Comparison of ENCODE assay signal across 8 cellular contexts in genomic region chr15:77976760-77977525, GRCh38.
DNase-seq lines count a peak whose midpoint lies in the region; ATAC-seq, FAIRE-seq and TF ChIP-seq lines count a peak whose summit lies in the region.
"Not testable (repeated sequence)": the region's sequence is repeated elsewhere in the genome, so short reads cannot be mapped to it uniquely, and the experiment has no call there.

No MANE protein-coding gene starts in this region.

- in situ Hi-C loops in K562 (cut with MboI), result loop anchor here (5.0 kb wide), 1 partner anchor 800 kb away; no protein-coding TSS in a partner anchor

- not testable (repeated sequence) for ATAC-seq in RWPE2 (ENCODE audit: low read depth); left lobe of liver; lower lobe of right lung
- ATAC-seq in K562, result peak; percentile 12; the same call in 2 of the 3 replicates
- peak; percentile 39 for ATAC-seq in stimulated activated naive CD8-positive, alpha-beta T cell treated with anti-CD3 and anti-CD28 coated beads, Interleukin-15, amount 100 ng/mL, for 72 hours

- not testable (repeated sequence) for H2AFZ ChIP-seq in K562 (ENCODE audit: low read depth, low read length)

- CTCF ChIA-PET in K562 (lab: Yijun Ruan, JAX; ENCODE audit: low intra/inter-chr PET ratio), result not testable (repeated sequence)

- H3K27me3 Mint-ChIP-seq in osteocyte (ENCODE audit: unreplicated experiment); stimulated activated naive CD8-positive, alpha-beta T cell treated with anti-CD3 and anti-CD28 coated beads, Interleukin-15, amount 100 ng/mL, for 72 hours: not testable (repeated sequence)

- H3K9ac ChIP-seq in K562 (ENCODE audit: insufficient read depth in 1 of 2, low read depth in 2 of 2, low read length in 2 of 2), result not testable (repeated sequence)

- 12% methylated on average over 17 of the region's 26 CpGs for WGBS in K562 (ENCODE audit: insufficient coverage, low coverage, missing lambda C conversion rate)

- H3K9me1 ChIP-seq in K562 (ENCODE audit: control insufficient read depth, insufficient read depth, low read length), result not testable (repeated sequence)

- TF ChIP-seq POLR2A in K562 (conservative IDR thresholded peaks at IDR 0.05), result not testable (repeated sequence)

- not testable (repeated sequence) for TF ChIP-seq RAD21 in K562 (CRISPR knock-in tag; conservative IDR thresholded peaks at IDR 0.05 in 1 of 2, IDR thresholded peaks at IDR 0.05 in 1 of 2)

- not testable (repeated sequence) for TF ChIP-seq CTCF in RWPE2 (IDR thresholded peaks at IDR 0.05; ENCODE audit: poor library complexity, severe bottlenecking); K562 (IDR thresholded peaks at IDR 0.05 in 2 of 3, conservative IDR thresholded peaks at IDR 0.05 in 1 of 3; ENCODE audit: insufficient read depth in 2 of 3, low read depth in 1 of 3, low read length in 3 of 3); lower lobe of right lung (IDR thresholded peaks at IDR 0.05); osteocyte (IDR thresholded peaks at IDR 0.05)

- not testable (repeated sequence) for H3K4me3 Mint-ChIP-seq in osteocyte (ENCODE audit: unreplicated experiment); stimulated activated naive CD8-positive, alpha-beta T cell treated with anti-CD3 and anti-CD28 coated beads, Interleukin-15, amount 100 ng/mL, for 72 hours

- H3K36me3 ChIP-seq in H7 (replicated peaks; ENCODE audit: control insufficient read depth, insufficient read depth, low read length); RWPE2 (ENCODE audit: low read depth); K562 (ENCODE audit: control insufficient read depth, insufficient read depth, low read length); lower lobe of right lung: not testable (repeated sequence)

- not testable (repeated sequence) for H3K27ac Mint-ChIP-seq in osteocyte (ENCODE audit: unreplicated experiment); stimulated activated naive CD8-positive, alpha-beta T cell treated with anti-CD3 and anti-CD28 coated beads, Interleukin-15, amount 100 ng/mL, for 72 hours

- H4K20me1 ChIP-seq in K562 (replicated peaks; ENCODE audit: control insufficient read depth, insufficient read depth, low read length), result not testable (repeated sequence)

- not testable (repeated sequence) for H3K4me1 ChIP-seq in RWPE2 (ENCODE audit: insufficient read depth, poor library complexity, severe bottlenecking); lower lobe of right lung
- peaks cover 0 to 18% of the 10 kb centered on the region in 2 experiments; a peak in 2 of 5 replicates for H3K4me1 ChIP-seq in K562 (replicated peaks in 1 of 2; ENCODE audit: control insufficient read depth in 2 of 2, insufficient read depth in 2 of 2, low read length in 2 of 2)

- H3K9me3 ChIP-seq in RWPE2 (ENCODE audit: severe bottlenecking); K562 (replicated peaks; ENCODE audit: control insufficient read depth, insufficient read depth, low read depth, low read length); lower lobe of right lung: not testable (repeated sequence)

- POLR2A ChIA-PET in K562 (lab: Yijun Ruan, JAX), result interaction anchor here (0.6 kb wide), 1 partner anchor 147 kb away, joined by 3 read pairs; no protein-coding TSS in a partner anchor

- peak; percentile 6 for FAIRE-seq in K562 (lab: Jason Lieb, UNC)
- FAIRE-seq in urothelium cell line (lab: Jason Lieb, UNC), result peak; percentile 86

- not testable (repeated sequence) for H3K27me3 ChIP-seq in H7 (ENCODE audit: control insufficient read depth, insufficient read depth, low read length); RWPE2 (ENCODE audit: insufficient read depth, poor library complexity, severe bottlenecking); lower lobe of right lung (ENCODE audit: low read depth)
- H3K27me3 ChIP-seq in K562 (ENCODE audit: control insufficient read depth in 2 of 2, insufficient read depth in 2 of 2, low read length in 2 of 2), result peaks cover 7 to 31% of the 10 kb centered on the region in 2 experiments; a peak in 3 of 5 replicates

- peaks cover 17% of the 10 kb centered on the region for H3K4me1 Mint-ChIP-seq in osteocyte (ENCODE audit: unreplicated experiment)
- not testable (repeated sequence) for H3K4me1 Mint-ChIP-seq in stimulated activated naive CD8-positive, alpha-beta T cell treated with anti-CD3 and anti-CD28 coated beads, Interleukin-15, amount 100 ng/mL, for 72 hours

- H3K79me2 ChIP-seq in K562 (ENCODE audit: control insufficient read depth, insufficient read depth, low read length), result not testable (repeated sequence)

- H3K36me3 Mint-ChIP-seq in osteocyte (ENCODE audit: unreplicated experiment), result not testable (repeated sequence)

- not testable (repeated sequence) for H3K4me2 ChIP-seq in K562 (ENCODE audit: insufficient read depth, low read length)

- DNase-seq in H7 (peak; percentile 23), RWPE2 (ENCODE audit: low spot score) (peak; percentile 79), left lobe of liver (ENCODE audit: low spot score) (peak; percentile 37), osteocyte (ENCODE audit: extremely low spot score, unreplicated experiment) (peak; percentile 85)
- DNase-seq in K562 (ENCODE audit: extremely low read depth in 1 of 4, low spot score in 3 of 4); lower lobe of right lung; stimulated activated naive CD8-positive, alpha-beta T cell treated with anti-CD3 and anti-CD28 coated beads, Interleukin-15, amount 100 ng/mL, for 72 hours; urothelium cell line (ENCODE audit: low spot score): not testable (repeated sequence)

- intact Hi-C loops in K562 (cut with micrococcal nuclease); lower lobe of right lung (cut with DNase I): not testable (repeated sequence)

- not testable (repeated sequence) for H3K9me3 Mint-ChIP-seq in osteocyte (ENCODE audit: unreplicated experiment); stimulated activated naive CD8-positive, alpha-beta T cell treated with anti-CD3 and anti-CD28 coated beads, Interleukin-15, amount 100 ng/mL, for 72 hours

- not testable (repeated sequence) for BruUV-seq in K562 (replicated peaks; lab: Mats Ljungman, UMichigan)

- TF ChIP-seq EP300 in K562 (IDR thresholded peaks at IDR 0.05; ENCODE audit: low read length), result not testable (repeated sequence)

- not testable (repeated sequence) for H3K27ac ChIP-seq in RWPE2 (ENCODE audit: poor library complexity, severe bottlenecking); K562 (ENCODE audit: extremely low read depth, low read depth, low read length); lower lobe of right lung

- H3K4me3 ChIP-seq in H7 (ENCODE audit: insufficient read depth, low read depth, low read length); RWPE2 (ENCODE audit: severe bottlenecking); K562: not testable (repeated sequence)
- peak overlapping the region; percentile 29 for H3K4me3 ChIP-seq in lower lobe of right lung

TF ChIP-seq in K562, 482 proteins besides CTCF, POLR2A, EP300 and RAD21:
- TF ChIP-seq C11orf30 (IDR thresholded peaks at IDR 0.05; ENCODE audit: low read depth), result peak; percentile 86
- peak; percentile 87 for TF ChIP-seq ZNF316 (IDR thresholded peaks at IDR 0.05)
- TF ChIP-seq MAFK (IDR thresholded peaks at IDR 0.05; ENCODE audit: low read length), result peak; percentile 56
- TF ChIP-seq MAFF (IDR thresholded peaks at IDR 0.05; ENCODE audit: low read length), result peak; percentile 48; the same call in 1 of the 2 replicates
- TF ChIP-seq MAFG (tag; conservative IDR thresholded peaks at IDR 0.05), result peak; percentile 79
